Comparison of ENCODE assay signal across 10 cellular contexts in genomic region chr3:81249540-81250029, GRCh38.
A peak's percentile ranks its signal among the peaks of the same experiment; 100 is the strongest.
DNase-seq lines count a peak whose midpoint lies in the region; ATAC-seq, FAIRE-seq and TF ChIP-seq lines count a peak whose summit lies in the region.
"Had no signal": no experiment of that assay in that cellular context is flagged by ENCODE, and none has a peak within 500 bp of the region (broad histone marks: within the 10 kb centered on the region; RNA-seq: fewer than 3 reads in every experiment).

No MANE protein-coding gene starts in this region.

- 93% methylated on average over 1 of the region's 1 CpG for WGBS in GM12878 (ENCODE audit: insufficient coverage, insufficient replicate concordance, low lambda C conversion rate, missing lambda C conversion rate)

- CTCF ChIA-PET in GM12878 (lab: Yijun Ruan, JAX) = interaction anchor here (1.0 kb wide), 1 partner anchor 9 kb away, joined by 3 read pairs; no protein-coding TSS in a partner anchor

- ATAC-seq in HG03432 (IDR thresholded peaks at IDR 0.05; ENCODE audit: unreplicated experiment) = peak; percentile 89
- ATAC-seq in GM12878 = peak; percentile 49

- no peak overlapping the region for H2AFZ ChIP-seq in GM12878 (ENCODE audit: control insufficient read depth, low read depth, low read length)

- TF ChIP-seq EP300 in GM12878 (IDR thresholded peaks at IDR 0.05; ENCODE audit: borderline replicate concordance in 1 of 2, control insufficient read depth in 1 of 2, low read depth in 2 of 2, low read length in 2 of 2) = no peak

- no peak for FAIRE-seq in GM12878 (lab: Jason Lieb, UNC)

- H3K27me3 ChIP-seq in GM12878 (replicated peaks in 1 of 2; ENCODE audit: control insufficient read depth in 2 of 2, insufficient read depth in 2 of 2, low read length in 1 of 2) = no peaks in the 10 kb centered on the region

- no peak overlapping the region for H3K4me3 ChIP-seq in GM12878

- H3K79me2 ChIP-seq in GM12878 (ENCODE audit: control insufficient read depth, insufficient read depth, low read length) = no peaks in the 10 kb centered on the region

- RAD21 ChIA-PET in GM12878 (lab: Charles Lee; ENCODE audit: unreplicated experiment) = no interaction called here

- SMC1A ChIA-PET in GM12878 (lab: Charles Lee; ENCODE audit: uncharacterized antibody, unreplicated experiment) = no interaction called here

- in situ Hi-C loops in GM12878 (cut with MboI) = no loop called here

- TF ChIP-seq POLR2A in GM12878 (IDR thresholded peaks at IDR 0.05; ENCODE audit: low read depth, low read length) = no peak

- no peaks in the 10 kb centered on the region for H3K4me1 ChIP-seq in GM12878 (ENCODE audit: control insufficient read depth, insufficient read depth, low read length)

- no peak overlapping the region for H3K27ac ChIP-seq in GM12878 (ENCODE audit: control insufficient read depth, insufficient read depth)
- H3K27ac ChIP-seq: VCaP had no signal

- no peaks in the 10 kb centered on the region for H3K36me3 ChIP-seq in GM12878 (ENCODE audit: control insufficient read depth in 2 of 2, insufficient read depth in 2 of 2, low read length in 1 of 2)

- H3K4me2 ChIP-seq in GM12878 (ENCODE audit: control insufficient read depth, insufficient read depth) = no peak overlapping the region

- H3K9me3 ChIP-seq in GM12878 (replicated peaks; ENCODE audit: control insufficient read depth, insufficient read depth, low read length) = no peaks in the 10 kb centered on the region

- intact Hi-C loops in GM12878 (cut with micrococcal nuclease; ENCODE audit: unreplicated experiment) = no loop called here

- TF ChIP-seq CTCF in GM20000 (IDR thresholded peaks at IDR 0.05; ENCODE audit: extremely low read depth, missing control alignments) (no peak), GM12878 (IDR thresholded peaks at IDR 0.05 in 2 of 3, conservative IDR thresholded peaks at IDR 0.05 in 1 of 3; ENCODE audit: control insufficient read depth in 2 of 3, extremely low read depth in 1 of 3, insufficient read depth in 1 of 3, low read depth in 3 of 3, low read length in 3 of 3) (no peak)

- DNase-seq in AG08395 (ENCODE audit: low spot score) (peak; percentile 12), GM20000 (ENCODE audit: low spot score) (peak; percentile 2), GM12878 (ENCODE audit: low read depth, low spot score) (no peak), foreskin melanocyte (no peak)
- DNase-seq in activated CD4-positive, alpha-beta T cell treated with anti-CD3 and anti-CD28 coated beads for 4 hours = no peak
- no peak for DNase-seq in stimulated activated CD4-positive, alpha-beta T cell treated with anti-CD3 and anti-CD28 coated beads, Interleukin-15, amount 100 ng/mL, for 24 hours
- no peak for DNase-seq in stimulated activated naive CD4-positive, alpha-beta T cell (lab: John Stamatoyannopoulos, UW)
- DNase-seq: CD4-positive, CD25-positive, alpha-beta regulatory T cell had no signal

- TF ChIP-seq RAD21 in GM12878 (IDR thresholded peaks at IDR 0.05; ENCODE audit: insufficient read depth, low read depth, low read length) = no peak

- BruUV-seq in GM12878 (replicated peaks; lab: Mats Ljungman, UMichigan) = no TSS peak

- POLR2A ChIA-PET in GM12878 (lab: Charles Lee) = no interaction called here

- no peak overlapping the region for H3K9ac ChIP-seq in GM12878 (ENCODE audit: control insufficient read depth, insufficient read depth, low read length)

- H4K20me1 ChIP-seq in GM12878 (ENCODE audit: control insufficient read depth, insufficient read depth) = no peaks in the 10 kb centered on the region

TF ChIP-seq in GM12878, 131 proteins besides CTCF, POLR2A, EP300 and RAD21:
- TF ChIP-seq TCF3 (IDR thresholded peaks at IDR 0.05; ENCODE audit: borderline replicate concordance, insufficient read depth, low read depth, low read length) (no peak), IKZF2 (IDR thresholded peaks at IDR 0.05) (no peak), PKNOX1 (IDR thresholded peaks at IDR 0.05) (no peak), MEF2A (IDR thresholded peaks at IDR 0.05; ENCODE audit: insufficient read depth, low read depth, low read length) (0 out of 2 replicates have a peak, but pooled peaks have one; percentile 43), JUNB (IDR thresholded peaks at IDR 0.05) (0 out of 2 replicates have a peak, but pooled peaks have one; percentile 15), ATF3 (IDR thresholded peaks at IDR 0.05; ENCODE audit: borderline replicate concordance, extremely low read depth, low read depth, low read length) (no peak)
TF ChIP-seq in GM12878: peak in this region for 2.

Comparison
In these comparisons a context has a peak if more than half of its experiments do, and no peak if none do; other contexts are left out.
1. DNase-seq: peak in AG08395 (single experiment) and GM20000 (single experiment); none in GM12878 (single experiment), foreskin melanocyte (single experiment), activated CD4-positive, alpha-beta T cell treated with anti-CD3 and anti-CD28 coated beads for 4 hours (0 of 2), stimulated activated CD4-positive, alpha-beta T cell treated with anti-CD3 and anti-CD28 coated beads, Interleukin-15, amount 100 ng/mL, for 24 hours (single experiment) and stimulated activated naive CD4-positive, alpha-beta T cell (0 of 6).